14 cellular contexts compared by ENCODE assay signal in genomic region chr4:122636697-122637096, GRCh38. TPM values are rescaled to one million over a fixed set of nuclear protein-coding genes. Genes with fewer than 3 reads are reported as not detected.
DNase-seq lines count a peak whose midpoint lies in the region; ATAC-seq and TF ChIP-seq lines count a peak whose summit lies in the region.
"Had no signal": no experiment of that assay in that cellular context is flagged by ENCODE, and none has a peak within 500 bp of the region (broad histone marks: within the 10 kb centered on the region; RNA-seq: fewer than 3 reads in every experiment).

No MANE protein-coding gene starts in this region.

- peak overlapping the region; percentile 17; the same call in 1 of the 2 replicates for H2AFZ ChIP-seq in OCI-LY3 (ENCODE audit: low read depth, low read length)

- H2AK5ac ChIP-seq in mesendoderm (ENCODE audit: low read length), result no peak overlapping the region

- H3K27me3 Mint-ChIP-seq in Calu3 (ENCODE audit: unreplicated experiment), result no peaks in the 10 kb centered on the region

- H3K4me1 ChIP-seq in OCI-LY3 (ENCODE audit: low read length) (peaks cover 74% of the 10 kb centered on the region), mesendoderm (ENCODE audit: control insufficient read depth, low read depth, low read length) (no peaks in the 10 kb centered on the region)
- H3K4me1 ChIP-seq: adrenal gland, colonic mucosa, prostate gland had no signal

- H3K9ac ChIP-seq in OCI-LY3 (ENCODE audit: low read length), result peak overlapping the region; percentile 57
- no peak overlapping the region for H3K9ac ChIP-seq in mesendoderm (ENCODE audit: low read length)

- no peaks in the 10 kb centered on the region for H4K20me1 ChIP-seq in OCI-LY3 (ENCODE audit: insufficient read depth, low read length)

- H2BK15ac ChIP-seq in mesendoderm (replicated peaks; ENCODE audit: low read depth), result no peak overlapping the region

- H3K18ac ChIP-seq in mesendoderm (ENCODE audit: low read length), result no peak overlapping the region

- no peak overlapping the region for H3K4me3 Mint-ChIP-seq in Calu3 (ENCODE audit: low read depth, unreplicated experiment)
- H3K4me3 Mint-ChIP-seq: stimulated activated naive B cell treated with anti-CD40 and anti-IgM and Interleukin-4, amounts not matched to agents 10 μg/mL and 1 μg/mL and 100 μg/mL, for 72 hours had no signal

- H3K9me3 Mint-ChIP-seq in Calu3 (ENCODE audit: low read depth, unreplicated experiment), result no peaks in the 10 kb centered on the region
- H3K9me3 Mint-ChIP-seq: stimulated activated naive B cell treated with anti-CD40 and anti-IgM and Interleukin-4, amounts not matched to agents 10 μg/mL and 1 μg/mL and 100 μg/mL, for 72 hours had no signal

- ATAC-seq in GM19351 (IDR thresholded peaks at IDR 0.05; ENCODE audit: unreplicated experiment), result peak; percentile 68
- peak; percentile 64 for ATAC-seq in HG03135 (IDR thresholded peaks at IDR 0.05; ENCODE audit: unreplicated experiment)
- ATAC-seq in sciatic nerve, result no peak
- no peak for ATAC-seq in SK-N-SH treated with all-trans-retinoic acid at 6 μM for 48 hours

- no TSS peak for BruUV-seq in Calu3 (replicated peaks; lab: Mats Ljungman, UMichigan)

- CTCF ChIA-PET in Calu3 (lab: Charles Lee), result no interaction called here

- no peak overlapping the region for H3K56ac ChIP-seq in mesendoderm (ENCODE audit: low read length)

- no peak overlapping the region for H3K4ac ChIP-seq in mesendoderm (ENCODE audit: low read depth, low read length)

- no peak overlapping the region for H4K8ac ChIP-seq in mesendoderm (ENCODE audit: low read depth, low read length)

- H3K4me2 ChIP-seq in OCI-LY3 (ENCODE audit: low read length), result peak overlapping the region; percentile 77
- H3K4me2 ChIP-seq in mesendoderm (ENCODE audit: low read length), result no peak overlapping the region

- H3K9me3 ChIP-seq in OCI-LY3 (ENCODE audit: insufficient read depth, low read length), result no peaks in the 10 kb centered on the region
- H3K9me3 ChIP-seq: adrenal gland, colonic mucosa, prostate gland had no signal

- no peak overlapping the region for H4K5ac ChIP-seq in mesendoderm (ENCODE audit: low read length)

- no peaks in the 10 kb centered on the region for H3K36me3 Mint-ChIP-seq in Calu3 (ENCODE audit: insufficient read depth, unreplicated experiment)
- H3K36me3 Mint-ChIP-seq: stimulated activated naive B cell treated with anti-CD40 and anti-IgM and Interleukin-4, amounts not matched to agents 10 μg/mL and 1 μg/mL and 100 μg/mL, for 72 hours had no signal

- TF ChIP-seq CTCF in GM12864 (IDR thresholded peaks at IDR 0.05; ENCODE audit: low read depth, low read length, missing control alignments), result no peak
- TF ChIP-seq CTCF in OCI-LY3 (IDR thresholded peaks at IDR 0.05; ENCODE audit: low read depth, low read length), result no peak
- no peak for TF ChIP-seq CTCF in Calu3 (IDR thresholded peaks at IDR 0.05; ENCODE audit: unreplicated experiment)

- H3K23ac ChIP-seq in mesendoderm (ENCODE audit: low read length), result no peak overlapping the region

- no CpG with 5 or more reads among the region's 3 CpGs for WGBS in mesendoderm (ENCODE audit: extremely low coverage, insufficient coverage, low lambda C conversion rate)

- H3K27ac Mint-ChIP-seq in Calu3 (ENCODE audit: unreplicated experiment), result no peak overlapping the region
- H3K27ac Mint-ChIP-seq: stimulated activated naive B cell treated with anti-CD40 and anti-IgM and Interleukin-4, amounts not matched to agents 10 μg/mL and 1 μg/mL and 100 μg/mL, for 72 hours had no signal

- peak overlapping the region; percentile 86 for H3K27ac ChIP-seq in OCI-LY3 (ENCODE audit: low read length)
- no peak overlapping the region for H3K27ac ChIP-seq in mesendoderm (ENCODE audit: low read depth, low read length)
- H3K27ac ChIP-seq: adrenal gland, colonic mucosa, prostate gland had no signal

- H3K36me3 ChIP-seq in OCI-LY3 (replicated peaks; ENCODE audit: low read depth, low read length) (peaks cover under 1% of the 10 kb centered on the region), mesendoderm (ENCODE audit: control insufficient read depth, insufficient read depth, low read length) (no peaks in the 10 kb centered on the region)
- H3K36me3 ChIP-seq: adrenal gland, colonic mucosa, prostate gland had no signal

- H2BK120ac ChIP-seq in mesendoderm (ENCODE audit: low read depth, low read length), result no peak overlapping the region

- H2BK5ac ChIP-seq in mesendoderm (ENCODE audit: low read length), result no peak overlapping the region

- H3K27me3 ChIP-seq in OCI-LY3 (ENCODE audit: low read depth, low read length) (no peaks in the 10 kb centered on the region), mesendoderm (ENCODE audit: insufficient read depth, low read length, poor library complexity) (no peaks in the 10 kb centered on the region)
- H3K27me3 ChIP-seq: colonic mucosa had no signal

- no peak overlapping the region for H3K4me3 ChIP-seq in GM12864 (ENCODE audit: low read depth, low read length)
- H3K4me3 ChIP-seq in OCI-LY3 (ENCODE audit: low read length), result peak overlapping the region; percentile 43
- no peak overlapping the region for H3K4me3 ChIP-seq in mesendoderm (ENCODE audit: low read length)
- H3K4me3 ChIP-seq: adrenal gland, colonic mucosa, prostate gland had no signal

- H3K4me1 Mint-ChIP-seq in Calu3 (ENCODE audit: low read depth, unreplicated experiment), result no peaks in the 10 kb centered on the region
- H3K4me1 Mint-ChIP-seq: stimulated activated naive B cell treated with anti-CD40 and anti-IgM and Interleukin-4, amounts not matched to agents 10 μg/mL and 1 μg/mL and 100 μg/mL, for 72 hours had no signal

- DNase-seq in GM12864 (ENCODE audit: low read depth) (peak; percentile 29), Calu3 (no peak), mesendoderm (no peak), sciatic nerve (ENCODE audit: low spot score) (no peak)
- DNase-seq: adrenal gland; colonic mucosa; DMS79 treated with DMSO at 0.1 percent for 48 hours; NCI-H2081 treated with DMSO at 0.1 percent for 48 hours; stimulated activated naive B cell treated with anti-CD40 and anti-IgM and Interleukin-4, amounts not matched to agents 10 μg/mL and 1 μg/mL and 100 μg/mL, for 72 hours had no signal

- intact Hi-C loops in Calu3 (cut with micrococcal nuclease; ENCODE audit: unreplicated experiment) (no loop called here), sciatic nerve (cut with DNase I) (no loop called here)

- no peaks in the 10 kb centered on the region for H3K79me1 ChIP-seq in mesendoderm (ENCODE audit: low read length)

- H3K79me2 ChIP-seq in OCI-LY3 (ENCODE audit: low read length) (no peaks in the 10 kb centered on the region), mesendoderm (ENCODE audit: control insufficient read depth, insufficient read depth, low read length) (no peaks in the 10 kb centered on the region)

TF ChIP-seq in SK-N-SH treated with all-trans-retinoic acid at 6 μM for 48 hours, 23 proteins besides CTCF, POLR2A, EP300 and RAD21 (continues in another document):
- TF ChIP-seq PATZ1 (CRISPR knock-in tag; IDR thresholded peaks at IDR 0.05; ENCODE audit: borderline replicate concordance), result no peak
- TF ChIP-seq ESRRG (CRISPR knock-in tag; IDR thresholded peaks at IDR 0.05), result no peak
- TF ChIP-seq ZNF8 (CRISPR knock-in tag; IDR thresholded peaks at IDR 0.05), result no peak
- no peak for TF ChIP-seq POU6F1 (CRISPR knock-in tag; IDR thresholded peaks at IDR 0.05; ENCODE audit: borderline replicate concordance, low read depth)
- TF ChIP-seq ZFP3 (CRISPR knock-in tag; IDR thresholded peaks at IDR 0.05), result no peak
- TF ChIP-seq ZFP30 (CRISPR knock-in tag; IDR thresholded peaks at IDR 0.05), result no peak

RNA-seq across cellular contexts. Expression of gene IL21, which starts 15.8 kb away (rescaled TPM):
- total RNA-seq in Calu3 (2022), result not detected in 2 replicates
- not detected for polyA plus RNA-seq in mesendoderm (2013, experiment 1 of 2)
- polyA plus RNA-seq in mesendoderm (2013, experiment 2 of 2), result not detected
- total RNA-seq in sciatic nerve, result not detected
- total RNA-seq: adrenal gland, colonic mucosa, prostate gland had no signal
- polyA plus RNA-seq: adrenal gland had no signal

Comparison
In these comparisons a context has a peak if more than half of its experiments do, and no peak if none do; other contexts are left out.
1. ATAC-seq: peak in GM19351 (single experiment) and HG03135 (single experiment); none in sciatic nerve (single experiment) and SK-N-SH treated with all-trans-retinoic acid at 6 μM for 48 hours (single experiment).